Comparison of ENCODE assay signal across 33 cellular contexts in genomic region chr5:35285011-35285410, GRCh38. TPM values are rescaled to one million over a fixed set of nuclear protein-coding genes. Genes with fewer than 3 reads are reported as not detected.
"Had no signal": no experiment of that assay in that cellular context is flagged by ENCODE, and none has a peak within 500 bp of the region (broad histone marks: within the 10 kb centered on the region; RNA-seq: fewer than 3 reads in every experiment).

No MANE protein-coding gene starts in this region.

- ATAC-seq: activated CD4-positive, CD25-positive, alpha-beta regulatory T cell treated with anti-CD3 and anti-CD28 coated beads, Interleukin-2, amount 50 U/mL, for 24 hours; esophagus mucosa; gastroesophageal sphincter; left colon; pancreas; sciatic nerve; stimulated activated memory B cell treated with anti-CD40 and anti-IgM and Interleukin-4, amounts not matched to agents 10 μg/mL and 1 μg/mL and 100 μg/mL, for 72 hours; stimulated activated naive CD8-positive, alpha-beta T cell treated with anti-CD3 and anti-CD28 coated beads, Interleukin-15, amount 100 ng/mL, for 72 hours had no signal

- H3K36me3 ChIP-seq: adrenal gland, ascending aorta, gastroesophageal sphincter, pancreas, prostate gland, uterus, WERI-Rb-1 had no signal

- H3K79me2 ChIP-seq: hepatocyte had no signal

- H3K4me3 ChIP-seq: adrenal gland, ascending aorta, gastroesophageal sphincter, hepatocyte, pancreas, prostate gland, uterus had no signal

- H3K4me1 ChIP-seq: adrenal gland, ascending aorta, gastroesophageal sphincter, pancreas, prostate gland, uterus had no signal

- H3K27ac ChIP-seq: adrenal gland, ascending aorta, gastroesophageal sphincter, hepatocyte, pancreas, prostate gland, WERI-Rb-1 had no signal

- H3K4me3 Mint-ChIP-seq: activated naive CD8-positive, alpha-beta T cell; brain; endodermal cell; stimulated activated memory B cell treated with anti-CD40 and anti-IgM and Interleukin-4, amounts not matched to agents 10 μg/mL and 1 μg/mL and 100 μg/mL, for 72 hours; stimulated activated naive CD8-positive, alpha-beta T cell treated with anti-CD3 and anti-CD28 coated beads, Interleukin-15, amount 100 ng/mL, for 72 hours; T-helper 1 cell treated with Interleukin-12 subunit alpha and Interleukin-12 subunit beta and Interleukin-4 antibody, amounts not matched to agents 30 μg/mL and 1 μg/mL, for 36 hours; type B pancreatic cell had no signal

- H3K27me3 Mint-ChIP-seq: brain; stimulated activated memory B cell treated with anti-CD40 and anti-IgM and Interleukin-4, amounts not matched to agents 10 μg/mL and 1 μg/mL and 100 μg/mL, for 72 hours; type B pancreatic cell had no signal

- DNase-seq: activated CD4-positive, alpha-beta T cell treated with anti-CD3 and anti-CD28 coated beads for 48 hours; activated CD4-positive, alpha-beta T cell treated with anti-CD3 and anti-CD28 coated beads, Interleukin-2, amount 50 U/mL, for 48 hours; activated CD8-positive, alpha-beta memory T cell treated with anti-CD3 and anti-CD28 coated beads for 24 hours; activated effector memory CD4-positive, alpha-beta T cell treated with Interleukin-2 at 50 U/mL for 16 hours; activated naive CD4-positive, alpha-beta T cell treated with Interleukin-2 at 50 U/mL for 16 hours; adrenal gland; endodermal cell; islet precursor cell; left colon; mammary epithelial cell; pancreas; retina; small intestine; stimulated activated CD4-positive, alpha-beta T cell treated with anti-CD3 and anti-CD28 coated beads, Interleukin-1b, Interleukin-23, amount 100 ng/mL, for 48 hours; stimulated activated CD4-positive, alpha-beta T cell treated with anti-CD3 and anti-CD28 coated beads, Interleukin-4, amount 100 ng/mL, for 4 hours; stimulated activated CD8-positive, alpha-beta memory T cell treated with anti-CD3 and anti-CD28 coated beads, Interleukin-4, amount 100 ng/mL, for 48 hours; stimulated activated naive CD8-positive, alpha-beta T cell treated with anti-CD3 and anti-CD28 coated beads, Interleukin-15, amount 100 ng/mL, for 72 hours; substantia nigra; T1000; uterus; WERI-Rb-1 had no signal

- H3K4me2 ChIP-seq: hepatocyte had no signal

- H3K27me3 ChIP-seq: adrenal gland, ascending aorta, gastroesophageal sphincter, hepatocyte, pancreas, uterus had no signal

- H3K36me3 Mint-ChIP-seq: activated naive CD8-positive, alpha-beta T cell; brain; stimulated activated memory B cell treated with anti-CD40 and anti-IgM and Interleukin-4, amounts not matched to agents 10 μg/mL and 1 μg/mL and 100 μg/mL, for 72 hours; type B pancreatic cell had no signal

- H3K27ac Mint-ChIP-seq: activated naive CD8-positive, alpha-beta T cell; brain; endodermal cell; stimulated activated memory B cell treated with anti-CD40 and anti-IgM and Interleukin-4, amounts not matched to agents 10 μg/mL and 1 μg/mL and 100 μg/mL, for 72 hours; stimulated activated naive CD8-positive, alpha-beta T cell treated with anti-CD3 and anti-CD28 coated beads, Interleukin-15, amount 100 ng/mL, for 72 hours; T-helper 1 cell treated with Interleukin-12 subunit alpha and Interleukin-12 subunit beta and Interleukin-4 antibody, amounts not matched to agents 30 μg/mL and 1 μg/mL, for 36 hours; type B pancreatic cell had no signal

- H3K4me1 Mint-ChIP-seq: endodermal cell; stimulated activated memory B cell treated with anti-CD40 and anti-IgM and Interleukin-4, amounts not matched to agents 10 μg/mL and 1 μg/mL and 100 μg/mL, for 72 hours; stimulated activated naive CD8-positive, alpha-beta T cell treated with anti-CD3 and anti-CD28 coated beads, Interleukin-15, amount 100 ng/mL, for 72 hours had no signal

- H3K9me3 ChIP-seq: adrenal gland, ascending aorta, gastroesophageal sphincter, pancreas, prostate gland had no signal

- H3K9me3 Mint-ChIP-seq: T-helper 1 cell treated with Interleukin-12 subunit alpha and Interleukin-12 subunit beta and Interleukin-4 antibody, amounts not matched to agents 30 μg/mL and 1 μg/mL, for 36 hours had no signal

- H2AFZ ChIP-seq: hepatocyte had no signal

RNA-seq across cellular contexts. Expression of gene PRLR, which starts 54.7 kb away (rescaled TPM):
- polyA plus RNA-seq: mammary epithelial cell had no signal
